Comparison of ENCODE assay signal across 15 cellular contexts in genomic region chr7:89621925-89622641, GRCh38.
DNase-seq lines count a peak whose midpoint lies in the region; ATAC-seq, FAIRE-seq and TF ChIP-seq lines count a peak whose summit lies in the region.
"Had no signal": no experiment of that assay in that cellular context is flagged by ENCODE, and none has a peak within 500 bp of the region (broad histone marks: within the 10 kb centered on the region; RNA-seq: fewer than 3 reads in every experiment).

No MANE protein-coding gene starts in this region.

- peak; percentile 53 for ATAC-seq in stimulated activated naive CD8-positive, alpha-beta T cell treated with anti-CD3 and anti-CD28 coated beads, Interleukin-15, amount 100 ng/mL, for 72 hours

- H3K9me3 ChIP-seq in trophoblast cell (ENCODE audit: insufficient read depth, low read depth, low read length), result no peaks in the 10 kb centered on the region
- H3K9me3 ChIP-seq: A549, Caco-2 had no signal

- peaks cover 10% of the 10 kb centered on the region for H3K36me3 Mint-ChIP-seq in activated CD4-positive, alpha-beta T cell treated with anti-CD3 and anti-CD28 coated beads, Interleukin-2, amount 10 ng/mL, durations not matched to agents 7 days and 5 days (ENCODE audit: low read depth)

- H4K12ac ChIP-seq in trophoblast cell (ENCODE audit: low read depth, low read length), result no peak overlapping the region

- no peak overlapping the region for H3K27ac ChIP-seq in trophoblast cell (ENCODE audit: low read depth, low read length)
- H3K27ac ChIP-seq: A549, PC-9 had no signal

- H3K9ac ChIP-seq in trophoblast cell (ENCODE audit: low read length), result no peak overlapping the region

- H3K27ac Mint-ChIP-seq in activated CD4-positive, alpha-beta T cell treated with anti-CD3 and anti-CD28 coated beads, Interleukin-2, amount 10 ng/mL, durations not matched to agents 7 days and 5 days, result peak overlapping the region; percentile 78
- peak overlapping the region in 1 of 2 donors; percentile 85 for H3K27ac Mint-ChIP-seq in stimulated activated naive CD8-positive, alpha-beta T cell treated with anti-CD3 and anti-CD28 coated beads, Interleukin-15, amount 100 ng/mL, for 72 hours
- H3K27ac Mint-ChIP-seq: CD4-positive, alpha-beta T cell; HFFc6 had no signal

- no peak overlapping the region for H3K4me2 ChIP-seq in trophoblast cell (ENCODE audit: low read length)
- H3K4me2 ChIP-seq: A549, PC-9 had no signal

- H2BK12ac ChIP-seq in trophoblast cell (ENCODE audit: low read length), result no peak overlapping the region

- peaks cover 31% of the 10 kb centered on the region for H3K4me1 Mint-ChIP-seq in activated CD4-positive, alpha-beta T cell treated with anti-CD3 and anti-CD28 coated beads, Interleukin-2, amount 10 ng/mL, durations not matched to agents 7 days and 5 days
- peaks cover 22% of the 10 kb centered on the region for H3K4me1 Mint-ChIP-seq in stimulated activated naive CD8-positive, alpha-beta T cell treated with anti-CD3 and anti-CD28 coated beads, Interleukin-15, amount 100 ng/mL, for 72 hours

- FAIRE-seq in bronchial epithelial cell (lab: Jason Lieb, UNC), result peak; percentile 7
- FAIRE-seq: A549, K562 had no signal

- DNase-seq in activated CD4-positive, alpha-beta T cell treated with anti-CD3 and anti-CD28 coated beads, Interleukin-2, amount 10 ng/mL, durations not matched to agents 7 days and 5 days, result no peak
- DNase-seq in activated CD4-positive, alpha-beta T cell treated with anti-CD3 and anti-CD28 coated beads, Interleukin-2, amount 50 U/mL, for 48 hours, result no peak
- peak; percentile 2 for DNase-seq in GM03348 (ENCODE audit: low spot score)
- no peak for DNase-seq in bronchial epithelial cell (ENCODE audit: low read depth)
- DNase-seq in stimulated activated naive CD8-positive, alpha-beta T cell treated with anti-CD3 and anti-CD28 coated beads, Interleukin-15, amount 100 ng/mL, for 72 hours, result no peak
- DNase-seq in NCI-H1105 treated with DMSO at 0.1 percent for 48 hours (lab: John Stamatoyannopoulos, UW), result no peak
- DNase-seq in trophoblast cell, result no peak
- DNase-seq: GF-D8, H7 had no signal

- no peak for TF ChIP-seq CTCF in bronchial epithelial cell (IDR thresholded peaks at IDR 0.05; ENCODE audit: insufficient read depth, low read length, severe bottlenecking)

- H3K4me3 ChIP-seq in bronchial epithelial cell (ENCODE audit: low read depth, low read length) (no peak overlapping the region), trophoblast cell (ENCODE audit: low read depth, low read length) (no peak overlapping the region)
- H3K4me3 ChIP-seq: A549, K562, PC-9 had no signal

- H2BK120ac ChIP-seq in trophoblast cell (ENCODE audit: insufficient read depth, low read length, poor library complexity), result no peak overlapping the region

- no peak overlapping the region for H2AK5ac ChIP-seq in trophoblast cell (ENCODE audit: low read length)

- H3K4me3 Mint-ChIP-seq in activated CD4-positive, alpha-beta T cell treated with anti-CD3 and anti-CD28 coated beads, Interleukin-2, amount 10 ng/mL, durations not matched to agents 7 days and 5 days, result no peak overlapping the region
- no peak overlapping the region for H3K4me3 Mint-ChIP-seq in stimulated activated naive CD8-positive, alpha-beta T cell treated with anti-CD3 and anti-CD28 coated beads, Interleukin-15, amount 100 ng/mL, for 72 hours
- H3K4me3 Mint-ChIP-seq: CD4-positive, alpha-beta T cell; HFFc6 had no signal

- no CpG with 5 or more reads among the region's 4 CpGs for WGBS in trophoblast cell (ENCODE audit: extremely low coverage, insufficient coverage, insufficient read length)

- no peak overlapping the region for H3K14ac ChIP-seq in trophoblast cell (ENCODE audit: low read length)

- no peak overlapping the region for H3K4ac ChIP-seq in trophoblast cell (ENCODE audit: low read depth, low read length)

- CTCF ChIA-PET in activated CD4-positive, alpha-beta T cell treated with anti-CD3 and anti-CD28 coated beads, Interleukin-2, amount 10 ng/mL, durations not matched to agents 7 days and 5 days (lab: Charles Lee), result interaction anchor here (0.8 to 1.1 kb wide), 2 partner anchors 830 to 1379 kb away, joined by 3 read pairs; no protein-coding TSS in a partner anchor

- peaks cover 3% of the 10 kb centered on the region for H3K27me3 Mint-ChIP-seq in activated CD4-positive, alpha-beta T cell treated with anti-CD3 and anti-CD28 coated beads, Interleukin-2, amount 10 ng/mL, durations not matched to agents 7 days and 5 days
- H3K27me3 Mint-ChIP-seq in stimulated activated naive CD8-positive, alpha-beta T cell treated with anti-CD3 and anti-CD28 coated beads, Interleukin-15, amount 100 ng/mL, for 72 hours, result no peaks in the 10 kb centered on the region
- H3K27me3 Mint-ChIP-seq: CD4-positive, alpha-beta T cell had no signal

- H3K27me3 ChIP-seq in bronchial epithelial cell (ENCODE audit: control insufficient read depth, insufficient read depth, low read length) (no peaks in the 10 kb centered on the region), trophoblast cell (ENCODE audit: insufficient read depth, low read length) (no peaks in the 10 kb centered on the region)

- POLR2A ChIA-PET in activated CD4-positive, alpha-beta T cell treated with anti-CD3 and anti-CD28 coated beads, Interleukin-2, amount 10 ng/mL, durations not matched to agents 7 days and 5 days (lab: Charles Lee), result no interaction called here

- no peaks in the 10 kb centered on the region for H3K79me2 ChIP-seq in trophoblast cell (ENCODE audit: control insufficient read depth, insufficient read depth, low read length, poor library complexity)

- no peak overlapping the region for H3K18ac ChIP-seq in trophoblast cell (ENCODE audit: low read length)

- H2BK5ac ChIP-seq in trophoblast cell (ENCODE audit: low read depth, low read length, poor library complexity), result no peak overlapping the region

- no peak overlapping the region for H3K23ac ChIP-seq in trophoblast cell (ENCODE audit: low read length)

- H4K91ac ChIP-seq in trophoblast cell (ENCODE audit: low read depth, low read length), result no peak overlapping the region

- H3K79me1 ChIP-seq in trophoblast cell (ENCODE audit: low read length), result no peaks in the 10 kb centered on the region

- no peaks in the 10 kb centered on the region for H3K4me1 ChIP-seq in trophoblast cell (ENCODE audit: control insufficient read depth in 1 of 2, insufficient read depth in 2 of 2, low read length in 2 of 2)
- H3K4me1 ChIP-seq: A549, Caco-2 had no signal

- H2AFZ ChIP-seq in trophoblast cell (ENCODE audit: insufficient read depth, low read length, poor library complexity), result no peak overlapping the region
- H2AFZ ChIP-seq: PC-9 had no signal

- H3K36me3 ChIP-seq in bronchial epithelial cell (ENCODE audit: control insufficient read depth, insufficient read depth, low read length) (no peaks in the 10 kb centered on the region), trophoblast cell (ENCODE audit: control insufficient read depth in 1 of 2, insufficient read depth in 2 of 2, low read length in 2 of 2) (no peaks in the 10 kb centered on the region)

- H4K8ac ChIP-seq in trophoblast cell (ENCODE audit: low read depth, low read length), result no peak overlapping the region

- no peaks in the 10 kb centered on the region for H3K9me3 Mint-ChIP-seq in activated CD4-positive, alpha-beta T cell treated with anti-CD3 and anti-CD28 coated beads, Interleukin-2, amount 10 ng/mL, durations not matched to agents 7 days and 5 days
- peaks cover 0 to 7% of the 10 kb centered on the region in 2 donors for H3K9me3 Mint-ChIP-seq in stimulated activated naive CD8-positive, alpha-beta T cell treated with anti-CD3 and anti-CD28 coated beads, Interleukin-15, amount 100 ng/mL, for 72 hours
- H3K9me3 Mint-ChIP-seq: CD4-positive, alpha-beta T cell had no signal
